21 cellular contexts compared by ENCODE assay signal in genomic region chr2:220835563-220835962, GRCh38.
A peak's percentile ranks its signal among the peaks of the same experiment; 100 is the strongest.
DNase-seq lines count a peak whose midpoint lies in the region; ATAC-seq and TF ChIP-seq lines count a peak whose summit lies in the region.
"Had no signal": no experiment of that assay in that cellular context is flagged by ENCODE, and none has a peak within 500 bp of the region (broad histone marks: within the 10 kb centered on the region; RNA-seq: fewer than 3 reads in every experiment).

No MANE protein-coding gene starts in this region.

- no peak overlapping the region for H4K91ac ChIP-seq in mesenchymal stem cell (ENCODE audit: low read length)

- H3K9ac ChIP-seq in mammary epithelial cell (ENCODE audit: insufficient read depth, low read length), result no peak overlapping the region
- no peak overlapping the region for H3K9ac ChIP-seq in mesenchymal stem cell (ENCODE audit: low read length)

- H2AK5ac ChIP-seq in mesenchymal stem cell (ENCODE audit: low read length, severe bottlenecking), result no peak overlapping the region

- dilution Hi-C loops in mammary epithelial cell (cut with HindIII; ENCODE audit: low sequenced_read_pairs), result no loop called here

- no peak overlapping the region for H2BK120ac ChIP-seq in mesenchymal stem cell (ENCODE audit: low read depth, low read length)

- H3K9me3 ChIP-seq in mammary epithelial cell (replicated peaks; ENCODE audit: insufficient read depth, low read length) (no peaks in the 10 kb centered on the region), mesenchymal stem cell (ENCODE audit: control insufficient read depth, low read length) (no peaks in the 10 kb centered on the region)
- H3K9me3 ChIP-seq: heart right ventricle had no signal

- WGBS in mammary epithelial cell (ENCODE audit: low coverage, missing lambda C conversion rate), result 74% methylated on average over 5 of the region's 5 CpGs
- 49% methylated on average over 3 of the region's 5 CpGs for WGBS in mesenchymal stem cell

- no TSS peak for BruUV-seq in mammary epithelial cell (replicated peaks; lab: Mats Ljungman, UMichigan)

- CTCF ChIA-PET in mammary epithelial cell (lab: Charles Lee; ENCODE audit: low non-redundant PET), result no interaction called here

- TF ChIP-seq CTCF in mammary epithelial cell (conservative IDR thresholded peaks at IDR 0.05 in 1 of 2, IDR thresholded peaks at IDR 0.05 in 1 of 2; ENCODE audit: extremely low read depth in 1 of 2, insufficient read depth in 1 of 2, low read depth in 1 of 2, low read length in 2 of 2), result no peak

- no peak for ATAC-seq in HG02970 (IDR thresholded peaks at IDR 0.05; ENCODE audit: low FRiP score, unreplicated experiment)
- ATAC-seq: heart right ventricle; left lobe of liver; naive thymus-derived CD8-positive, alpha-beta T cell; stimulated activated effector memory CD8-positive, alpha-beta T cell treated with anti-CD3 and anti-CD28 coated beads, Interleukin-12 subunit alpha, Interleukin-12 subunit beta, amount 100 ng/mL, for 72 hours had no signal

- peak; percentile 4 for DNase-seq in DMS53 treated with DMSO at 0.1 percent for 48 hours (lab: John Stamatoyannopoulos, UW; ENCODE audit: unreplicated experiment)
- DNase-seq in LHCN-M2 (ENCODE audit: low read depth), result peak; percentile 60
- DNase-seq in mammary epithelial cell, result peak; percentile 24
- peak; percentile 12 for DNase-seq in mesenchymal stem cell
- DNase-seq in NCI-H1092 treated with DMSO at 0.1 percent for 48 hours (lab: John Stamatoyannopoulos, UW), result no peak
- no peak for DNase-seq in stimulated activated CD4-positive, alpha-beta T cell treated with anti-CD3 and anti-CD28 coated beads, Interleukin-12 subunit alpha, Interleukin-12 subunit beta, amount 100 ng/mL, for 4 hours
- DNase-seq: activated CD4-positive, alpha-beta T cell treated with anti-CD3 and anti-CD28 coated beads, Interleukin-2, amount 10 ng/mL, durations not matched to agents 24 days and 14 days; activated naive CD4-positive, alpha-beta T cell treated with Interleukin-2 at 50 U/mL for 16 hours; activated T-cell treated with anti-CD3 and anti-CD28 coated beads, Interleukin-2, amount 50 U/mL, for 48 hours; amygdala; caudate nucleus; heart right ventricle; KG1; naive thymus-derived CD8-positive, alpha-beta T cell; NCI-H187; Right ventricle myocardium superior; stimulated activated CD4-positive, alpha-beta T cell treated with anti-CD3 and anti-CD28 coated beads, Interleukin-2, amount 100 ng/mL, for 48 hours; WERI-Rb-1 had no signal

- in situ Hi-C loops in mammary epithelial cell (cut with MboI; ENCODE audit: low sequenced_read_pairs in 2 of 2), result no loop called here

- H3K4me2 ChIP-seq in mammary epithelial cell (ENCODE audit: insufficient read depth, low read depth, low read length) (no peak overlapping the region), mesenchymal stem cell (ENCODE audit: low read length, poor library complexity, severe bottlenecking) (no peak overlapping the region)

- no peaks in the 10 kb centered on the region for H4K20me1 ChIP-seq in mammary epithelial cell (ENCODE audit: insufficient read depth, low read length)

- no peaks in the 10 kb centered on the region for H3K27me3 ChIP-seq in mammary epithelial cell (ENCODE audit: insufficient read depth, low read length)
- no peaks in the 10 kb centered on the region for H3K27me3 ChIP-seq in mesenchymal stem cell (ENCODE audit: control insufficient read depth in 1 of 2, insufficient read depth in 1 of 2, low read length in 2 of 2)
- H3K27me3 ChIP-seq: heart right ventricle had no signal

- H3K4ac ChIP-seq in mesenchymal stem cell (ENCODE audit: low read depth in 1 of 2, low read length in 2 of 2), result no peak overlapping the region

- no peak overlapping the region for H3K18ac ChIP-seq in mesenchymal stem cell (ENCODE audit: low read depth in 1 of 2, low read length in 2 of 2)

- no peak overlapping the region for H2BK15ac ChIP-seq in mesenchymal stem cell (ENCODE audit: low read depth, poor library complexity, severe bottlenecking)

- no peak overlapping the region for H4K8ac ChIP-seq in mesenchymal stem cell (ENCODE audit: low read length)

- H3K4me3 ChIP-seq in mammary epithelial cell (replicated peaks in 1 of 3; ENCODE audit: insufficient read depth in 1 of 3, low read depth in 2 of 3, low read length in 3 of 3) (no peak overlapping the region), mesenchymal stem cell (ENCODE audit: insufficient read depth in 1 of 2, low read depth in 1 of 2, low read length in 2 of 2) (no peak overlapping the region)
- H3K4me3 ChIP-seq: heart right ventricle had no signal

- no peak overlapping the region for H2BK5ac ChIP-seq in mesenchymal stem cell (ENCODE audit: low read depth, low read length, poor library complexity, severe bottlenecking)

- no peak overlapping the region for H2AFZ ChIP-seq in mammary epithelial cell (ENCODE audit: low read depth, low read length)
- H2AFZ ChIP-seq in mesenchymal stem cell (ENCODE audit: low read depth, low read length), result no peak overlapping the region

- H2BK12ac ChIP-seq in mesenchymal stem cell (ENCODE audit: low read length in 2 of 2), result no peak overlapping the region

- no peak overlapping the region for H3K14ac ChIP-seq in mesenchymal stem cell (ENCODE audit: low read length in 2 of 2)

- intact Hi-C loops in mammary epithelial cell (cut with micrococcal nuclease), result no loop called here

- H3K23ac ChIP-seq in mesenchymal stem cell (ENCODE audit: low read length in 2 of 2), result no peak overlapping the region

- H3K27ac ChIP-seq in mammary epithelial cell (ENCODE audit: insufficient read depth, low read depth, low read length) (no peak overlapping the region), mesenchymal stem cell (ENCODE audit: low read length, poor library complexity, severe bottlenecking) (no peak overlapping the region)
- H3K27ac ChIP-seq: heart right ventricle, WERI-Rb-1 had no signal

- H3K36me3 ChIP-seq in mammary epithelial cell (ENCODE audit: insufficient read depth, low read length) (no peaks in the 10 kb centered on the region), mesenchymal stem cell (ENCODE audit: control insufficient read depth in 1 of 2, insufficient read depth in 2 of 2, low read depth in 1 of 2, low read length in 2 of 2) (no peaks in the 10 kb centered on the region)
- H3K36me3 ChIP-seq: heart right ventricle, WERI-Rb-1 had no signal

- no peaks in the 10 kb centered on the region for H3K79me2 ChIP-seq in mammary epithelial cell (ENCODE audit: insufficient read depth, low read length)

- no peaks in the 10 kb centered on the region for H3K4me1 ChIP-seq in mammary epithelial cell (ENCODE audit: insufficient read depth, low read length)
- no peaks in the 10 kb centered on the region for H3K4me1 ChIP-seq in mesenchymal stem cell (ENCODE audit: control insufficient read depth, insufficient read depth, low read depth, low read length)

- no peaks in the 10 kb centered on the region for H3K79me1 ChIP-seq in mesenchymal stem cell (replicated peaks; ENCODE audit: low read length, poor library complexity, severe bottlenecking)

Comparison
In these comparisons a context has a peak if more than half of its experiments do, and no peak if none do; other contexts are left out.
1. DNase-seq: peak in DMS53 treated with DMSO at 0.1 percent for 48 hours (single experiment), LHCN-M2 (single experiment), mammary epithelial cell (single experiment) and mesenchymal stem cell (single experiment); none in NCI-H1092 treated with DMSO at 0.1 percent for 48 hours (single experiment) and stimulated activated CD4-positive, alpha-beta T cell treated with anti-CD3 and anti-CD28 coated beads, Interleukin-12 subunit alpha, Interleukin-12 subunit beta, amount 100 ng/mL, for 4 hours (single experiment).